Comparison of ENCODE assay signal across 25 cellular contexts in the genomic region with DNA sequence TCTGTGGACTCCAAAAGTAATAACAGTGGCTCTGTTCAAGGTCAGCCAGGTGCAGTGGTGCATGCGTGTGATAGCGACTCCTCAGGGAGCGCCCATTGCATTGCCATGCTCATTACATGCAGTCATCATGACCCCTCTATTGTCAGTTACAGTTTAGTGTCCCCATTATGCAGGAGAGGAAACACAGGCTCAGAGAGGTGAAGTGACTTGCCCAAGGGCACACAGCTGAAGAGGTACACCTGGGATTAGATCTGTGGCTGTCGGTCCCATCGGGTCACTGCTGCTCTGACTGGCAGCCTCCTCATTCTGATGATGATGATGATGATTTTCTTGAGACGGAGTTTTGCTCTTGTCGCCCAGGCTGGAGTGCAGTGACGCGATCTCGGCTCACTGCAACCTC. TPM values are rescaled to one million over a fixed set of nuclear protein-coding genes. Genes with fewer than 3 reads are reported as not detected.
A peak's percentile ranks its signal among the peaks of the same experiment; 100 is the strongest.
DNase-seq lines count a peak whose midpoint lies in the region; ATAC-seq, FAIRE-seq and TF ChIP-seq lines count a peak whose summit lies in the region.
"Had no signal": no experiment of that assay in that cellular context is flagged by ENCODE, and none has a peak within 500 bp of the region (broad histone marks: within the 10 kb centered on the region; RNA-seq: fewer than 3 reads in every experiment).

No MANE protein-coding gene starts in this region.

- H3K9me2 ChIP-seq in GM23338 (ENCODE audit: insufficient read depth): no peaks in the 10 kb centered on the region

- 78% methylated on average over 7 of the region's 10 CpGs for WGBS in K562 (ENCODE audit: insufficient coverage, low coverage, missing lambda C conversion rate)

- POLR2A ChIA-PET in K562 (lab: Yijun Ruan, JAX) (interaction anchor here (0.6 to 2.8 kb wide), 3 partner anchors 10 to 76 kb away, joined by 3 to 9 read pairs (median 3); no protein-coding TSS in a partner anchor), Caco-2 (lab: Charles Lee) (no interaction called here)

- H3K9me1 ChIP-seq in K562 (ENCODE audit: control insufficient read depth, insufficient read depth, low read length): no peaks in the 10 kb centered on the region

- FAIRE-seq in K562 (lab: Jason Lieb, UNC): no peak
- FAIRE-seq: GM12891, GM19239 had no signal

- CTCF ChIA-PET in K562 (lab: Yijun Ruan, JAX; ENCODE audit: low intra/inter-chr PET ratio): no interaction called here
- CTCF ChIA-PET in Caco-2 (lab: Charles Lee): no interaction called here

- H3F3A ChIP-seq in GM23338 (replicated peaks; ENCODE audit: low read depth): no peaks in the 10 kb centered on the region

- no peak for TF ChIP-seq POLR2A in K562 (conservative IDR thresholded peaks at IDR 0.05)

- TF ChIP-seq CTCF in natural killer cell (IDR thresholded peaks at IDR 0.05): no peak
- TF ChIP-seq CTCF in K562 (IDR thresholded peaks at IDR 0.05 in 2 of 3, conservative IDR thresholded peaks at IDR 0.05 in 1 of 3; ENCODE audit: insufficient read depth in 2 of 3, low read depth in 1 of 3, low read length in 3 of 3): no peak
- no peak for TF ChIP-seq CTCF in GM23338 (conservative IDR thresholded peaks at IDR 0.05; ENCODE audit: low read depth in 2 of 2)
- TF ChIP-seq CTCF in Caco-2 (IDR thresholded peaks at IDR 0.05; ENCODE audit: insufficient read depth in 1 of 2, low read depth in 1 of 2, low read length in 1 of 2, severe bottlenecking in 1 of 2, unreplicated experiment in 1 of 2): no peak

- H2AFZ ChIP-seq in K562 (ENCODE audit: low read depth, low read length) (no peak overlapping the region), GM23338 (no peak overlapping the region)

- H3K9me3 ChIP-seq in K562 (replicated peaks; ENCODE audit: control insufficient read depth, insufficient read depth, low read depth, low read length) (no peaks in the 10 kb centered on the region), Caco-2 (no peaks in the 10 kb centered on the region)

- no peak for TF ChIP-seq EP300 in K562 (IDR thresholded peaks at IDR 0.05; ENCODE audit: low read length)

- no peak for DNase-seq in T-helper 2 cell treated with Interferon-gamma antibody and Interleukin-4, amounts not matched to agents 5 μg/mL and 100 μg/mL, for 36 hours (ENCODE audit: low spot score)
- DNase-seq in T-helper 2 cell: no peak
- DNase-seq in natural killer cell treated with Interleukin-12 subunit alpha and Interleukin-12 subunit beta and Interleukin-15 and Interleukin-18, amount 100 ng/mL, for 72 hours (ENCODE audit: low spot score): peak; percentile 46
- no peak for DNase-seq in natural killer cell
- DNase-seq in K562 (ENCODE audit: extremely low read depth in 1 of 4, low spot score in 3 of 4): no peak
- no peak for DNase-seq in GM23338 (ENCODE audit: low spot score)
- no peak for DNase-seq in Caco-2
- DNase-seq in effector memory CD8-positive, alpha-beta T cell: no peak
- DNase-seq: AML-193, DMS53, EL, GOT3, KBM-7, MV-4-11, NCI-H1417 treated with DMSO at 0.1 percent for 48 hours, NCI-H187 treated with DMSO at 0.1 percent for 48 hours, NCI-H2227 treated with DMSO at 0.1 percent for 48 hours, NCI-H524 treated with DMSO at 0.1 percent for 48 hours, PC-3, RPMI8226, SIG-M5 had no signal

- no peak overlapping the region for H3K4me3 Mint-ChIP-seq in T-helper 2 cell treated with Interferon-gamma antibody and Interleukin-4, amounts not matched to agents 5 μg/mL and 100 μg/mL, for 36 hours
- no peak overlapping the region for H3K4me3 Mint-ChIP-seq in natural killer cell treated with Interleukin-12 subunit alpha and Interleukin-12 subunit beta and Interleukin-15 and Interleukin-18, amount 100 ng/mL, for 72 hours
- H3K4me3 Mint-ChIP-seq in natural killer cell (no peak overlapping the region), GM23338 (no peak overlapping the region), Caco-2 (ENCODE audit: unreplicated experiment) (no peak overlapping the region)
- H3K4me3 Mint-ChIP-seq in effector memory CD8-positive, alpha-beta T cell: no peak overlapping the region

- BruUV-seq in K562 (replicated peaks; lab: Mats Ljungman, UMichigan): no TSS peak
- no TSS peak for BruUV-seq in Caco-2 (replicated peaks; lab: Mats Ljungman, UMichigan)

- in situ Hi-C loops in K562 (cut with MboI): loop anchor here (25.0 kb wide), 1 partner anchor 1220 kb away; no protein-coding TSS in a partner anchor

- no peaks in the 10 kb centered on the region for H3K27me3 Mint-ChIP-seq in T-helper 2 cell treated with Interferon-gamma antibody and Interleukin-4, amounts not matched to agents 5 μg/mL and 100 μg/mL, for 36 hours (ENCODE audit: low read depth)
- H3K27me3 Mint-ChIP-seq in natural killer cell treated with Interleukin-12 subunit alpha and Interleukin-12 subunit beta and Interleukin-15 and Interleukin-18, amount 100 ng/mL, for 72 hours: no peaks in the 10 kb centered on the region
- no peaks in the 10 kb centered on the region for H3K27me3 Mint-ChIP-seq in natural killer cell (ENCODE audit: low read depth in 2 of 2)
- peaks cover 9% of the 10 kb centered on the region for H3K27me3 Mint-ChIP-seq in GM23338 (ENCODE audit: insufficient read depth, low read depth, poor library complexity)
- no peaks in the 10 kb centered on the region for H3K27me3 Mint-ChIP-seq in Caco-2 (ENCODE audit: insufficient read depth, unreplicated experiment)
- no peaks in the 10 kb centered on the region for H3K27me3 Mint-ChIP-seq in effector memory CD8-positive, alpha-beta T cell

- H3K4me3 ChIP-seq in K562 (no peak overlapping the region), GM23338 (no peak overlapping the region), Caco-2 (ENCODE audit: low read depth, low read length) (no peak overlapping the region)

- no peak overlapping the region for H3K27ac ChIP-seq in K562 (ENCODE audit: extremely low read depth, low read depth, low read length)
- no peak overlapping the region for H3K27ac ChIP-seq in GM23338 (ENCODE audit: low read depth)
- H3K27ac ChIP-seq: 22Rv1, C4-2B had no signal

- H3K36me3 Mint-ChIP-seq in T-helper 2 cell treated with Interferon-gamma antibody and Interleukin-4, amounts not matched to agents 5 μg/mL and 100 μg/mL, for 36 hours (ENCODE audit: low read depth): peaks cover 41% of the 10 kb centered on the region
- peaks cover 3% of the 10 kb centered on the region for H3K36me3 Mint-ChIP-seq in natural killer cell treated with Interleukin-12 subunit alpha and Interleukin-12 subunit beta and Interleukin-15 and Interleukin-18, amount 100 ng/mL, for 72 hours
- H3K36me3 Mint-ChIP-seq in natural killer cell (no peaks in the 10 kb centered on the region), GM23338 (ENCODE audit: low read depth) (peaks cover 2% of the 10 kb centered on the region), Caco-2 (ENCODE audit: insufficient read depth, unreplicated experiment) (peaks cover 5% of the 10 kb centered on the region)
- peaks cover 36% of the 10 kb centered on the region for H3K36me3 Mint-ChIP-seq in effector memory CD8-positive, alpha-beta T cell (ENCODE audit: insufficient read depth)

- H3K9me3 Mint-ChIP-seq in T-helper 2 cell treated with Interferon-gamma antibody and Interleukin-4, amounts not matched to agents 5 μg/mL and 100 μg/mL, for 36 hours: no peaks in the 10 kb centered on the region
- no peaks in the 10 kb centered on the region for H3K9me3 Mint-ChIP-seq in natural killer cell treated with Interleukin-12 subunit alpha and Interleukin-12 subunit beta and Interleukin-15 and Interleukin-18, amount 100 ng/mL, for 72 hours
- no peaks in the 10 kb centered on the region for H3K9me3 Mint-ChIP-seq in natural killer cell
- no peaks in the 10 kb centered on the region; the same call in 1 of the 3 replicates for H3K9me3 Mint-ChIP-seq in GM23338
- no peaks in the 10 kb centered on the region for H3K9me3 Mint-ChIP-seq in Caco-2 (ENCODE audit: unreplicated experiment)
- peaks cover 1 to 2% of the 10 kb centered on the region in 2 donors for H3K9me3 Mint-ChIP-seq in effector memory CD8-positive, alpha-beta T cell

- peak overlapping the region in 1 of 2 experiments; percentile 4; a peak in 1 of 4 replicates for H3K9ac ChIP-seq in K562 (ENCODE audit: insufficient read depth in 1 of 2, low read depth in 2 of 2, low read length in 2 of 2)

- no peak for ATAC-seq in natural killer cell treated with Interleukin-12 subunit alpha and Interleukin-12 subunit beta and Interleukin-15 and Interleukin-18, amount 100 ng/mL, for 72 hours
- ATAC-seq in natural killer cell (no peak), K562 (no peak), GM23338 (no peak)
- ATAC-seq in effector memory CD8-positive, alpha-beta T cell (replicated peaks): no peak
- ATAC-seq: PC-3 had no signal

- TF ChIP-seq RAD21 in K562 (CRISPR knock-in tag; conservative IDR thresholded peaks at IDR 0.05 in 1 of 2, IDR thresholded peaks at IDR 0.05 in 1 of 2): no peak

- intact Hi-C loops in natural killer cell (cut with micrococcal nuclease) (no loop called here), K562 (cut with micrococcal nuclease) (no loop called here), Caco-2 (cut with micrococcal nuclease; ENCODE audit: unreplicated experiment) (no loop called here)

- H4K20me1 ChIP-seq in K562 (replicated peaks; ENCODE audit: control insufficient read depth, insufficient read depth, low read length) (no peaks in the 10 kb centered on the region), GM23338 (replicated peaks; ENCODE audit: insufficient read depth) (no peaks in the 10 kb centered on the region)

- H3K27me3 ChIP-seq in K562 (ENCODE audit: control insufficient read depth in 2 of 2, insufficient read depth in 2 of 2, low read length in 2 of 2) (no peaks in the 10 kb centered on the region), GM23338 (ENCODE audit: insufficient read depth) (no peaks in the 10 kb centered on the region), Caco-2 (replicated peaks; ENCODE audit: control insufficient read depth, insufficient read depth, low read length) (no peaks in the 10 kb centered on the region)

- H3K27ac Mint-ChIP-seq in T-helper 2 cell treated with Interferon-gamma antibody and Interleukin-4, amounts not matched to agents 5 μg/mL and 100 μg/mL, for 36 hours: peak overlapping the region; percentile 41
- no peak overlapping the region for H3K27ac Mint-ChIP-seq in natural killer cell treated with Interleukin-12 subunit alpha and Interleukin-12 subunit beta and Interleukin-15 and Interleukin-18, amount 100 ng/mL, for 72 hours
- H3K27ac Mint-ChIP-seq in natural killer cell (no peak overlapping the region), GM23338 (no peak overlapping the region), Caco-2 (ENCODE audit: unreplicated experiment) (no peak overlapping the region)
- no peak overlapping the region for H3K27ac Mint-ChIP-seq in effector memory CD8-positive, alpha-beta T cell

- H3K36me3 ChIP-seq in K562 (ENCODE audit: control insufficient read depth, insufficient read depth, low read length) (peaks cover 6% of the 10 kb centered on the region; the same call in 1 of the 3 replicates), GM23338 (ENCODE audit: insufficient read depth) (no peaks in the 10 kb centered on the region), Caco-2 (ENCODE audit: control insufficient read depth, insufficient read depth, low read length) (no peaks in the 10 kb centered on the region)

- no peaks in the 10 kb centered on the region for H3K79me2 ChIP-seq in K562 (ENCODE audit: control insufficient read depth, insufficient read depth, low read length)
- no peaks in the 10 kb centered on the region for H3K79me2 ChIP-seq in GM23338 (replicated peaks; ENCODE audit: insufficient read depth)

- H3K4me2 ChIP-seq in K562 (ENCODE audit: insufficient read depth, low read length) (no peak overlapping the region), GM23338 (no peak overlapping the region)

- H3K4me1 Mint-ChIP-seq in T-helper 2 cell treated with Interferon-gamma antibody and Interleukin-4, amounts not matched to agents 5 μg/mL and 100 μg/mL, for 36 hours (ENCODE audit: low read depth): peaks cover 29% of the 10 kb centered on the region
- H3K4me1 Mint-ChIP-seq in natural killer cell treated with Interleukin-12 subunit alpha and Interleukin-12 subunit beta and Interleukin-15 and Interleukin-18, amount 100 ng/mL, for 72 hours (ENCODE audit: low read depth in 2 of 2): peaks cover 19% of the 10 kb centered on the region in 2 donors
- peaks cover 2 to 31% of the 10 kb centered on the region in 2 donors for H3K4me1 Mint-ChIP-seq in natural killer cell
- H3K4me1 Mint-ChIP-seq in GM23338: no peaks in the 10 kb centered on the region
- no peaks in the 10 kb centered on the region for H3K4me1 Mint-ChIP-seq in Caco-2 (ENCODE audit: low read depth, unreplicated experiment)
- H3K4me1 Mint-ChIP-seq in effector memory CD8-positive, alpha-beta T cell (ENCODE audit: low read depth in 2 of 2): peaks cover 31% of the 10 kb centered on the region in 2 donors

- peaks cover 0 to 25% of the 10 kb centered on the region in 2 experiments; a peak in 3 of 5 replicates for H3K4me1 ChIP-seq in K562 (replicated peaks in 1 of 2; ENCODE audit: control insufficient read depth in 2 of 2, insufficient read depth in 2 of 2, low read length in 2 of 2)
- no peaks in the 10 kb centered on the region for H3K4me1 ChIP-seq in GM23338 (ENCODE audit: insufficient read depth)
- no peaks in the 10 kb centered on the region for H3K4me1 ChIP-seq in Caco-2

RNA-seq across cellular contexts. Expression of gene LAT, which starts 7.6 kb away (rescaled TPM):
- 100 to 1,000 TPM in 1 of 2 donors, 10 to 100 TPM in 1; 56.3 to 108 TPM for total RNA-seq in natural killer cell treated with Interleukin-12 subunit alpha and Interleukin-12 subunit beta and Interleukin-15 and Interleukin-18, amount 100 ng/mL, for 72 hours
- total RNA-seq in natural killer cell (100 to 1,000 TPM; 130 to 148 (median 147) TPM), K562 (2014; rRNA removed) (0.95 and 2.1 TPM in 2 replicates), K562 (2014; rRNA removed; fragmentation: Illumina TruSeq; extraction: Trizol) (0.22 and 0.40 TPM in 2 replicates), K562 (2015; rRNA removed; fragmentation: Illumina TruSeq; extraction: Trizol) (2.0 and 2.3 TPM in 2 replicates), K562 (2021) (2.9 and 4.2 TPM in 2 replicates), Caco-2 (2022) (1.7 and 3.2 TPM in 2 replicates)
- total RNA-seq in K562 (2011; cell fraction: chromatin; rRNA removed; ENCODE audit: low replicate concordance): 11.1 and 32.8 TPM in 2 replicates
- 20.5 and 21.2 TPM in 2 replicates for total RNA-seq in K562 (2011; cell fraction: nucleolus; rRNA removed)
- total RNA-seq in K562 (2011; cell fraction: nucleoplasm; rRNA removed): 12.8 and 19.2 TPM in 2 replicates
- polyA plus RNA-seq in K562 (2011; rRNA removed) (1.9 and 2.0 TPM in 2 replicates), K562 (2014; fragmentation: Illumina TruSeq; extraction: Trizol) (1.3 and 1.7 TPM in 2 replicates), K562 (2014; fragmentation: Nextera tagmentation; extraction: Ambion mirVana) (under 1 TPM; 0.59 to 0.63 TPM), K562 (2014; rRNA removed) (1.6 and 3.2 TPM in 2 replicates), GM23338 (2016; fragmentation: Nextera tagmentation; extraction: Ambion mirVana) (1.3 and 2.2 TPM in 2 replicates)
- 0.86 and 2.0 TPM in 2 replicates for polyA plus RNA-seq in K562 (2011; cell fraction: cytosol; rRNA removed)
- polyA plus RNA-seq in K562 (2011; cell fraction: nucleus; rRNA removed): 22.2 and 50.9 TPM in 2 replicates
- polyA plus RNA-seq in K562 (2012): 2.9 and 5.7 TPM in 2 replicates
- polyA minus RNA-seq in K562 (2011; rRNA and poly(A)+ RNA removed): 0.24 and 0.25 TPM in 2 replicates
- polyA minus RNA-seq in K562 (2011; cell fraction: cytosol; rRNA and poly(A)+ RNA removed): 0.29 TPM in 1 of 2 replicates, not detected in the other
- 2.2 and 3.0 TPM in 2 replicates for polyA minus RNA-seq in K562 (2011; cell fraction: nucleus; rRNA and poly(A)+ RNA removed)
- 0.19 and 2.4 TPM in 2 replicates for total RNA-seq in GM23338 (2014; rRNA removed; shearing (Covaris generic))

RNA-seq across cellular contexts. Expression of gene SPNS1, which starts 17.9 kb away (rescaled TPM):
- total RNA-seq in natural killer cell treated with Interleukin-12 subunit alpha and Interleukin-12 subunit beta and Interleukin-15 and Interleukin-18, amount 100 ng/mL, for 72 hours: 10 to 100 TPM; 30.1 to 41.3 TPM
- total RNA-seq in natural killer cell: 10 to 100 TPM; 36.0 to 44.3 (median 36.9) TPM
- total RNA-seq in K562 (2011; cell fraction: chromatin; rRNA removed; ENCODE audit: low replicate concordance): 27.4 and 88.8 TPM in 2 replicates
- total RNA-seq in K562 (2011; cell fraction: nucleolus; rRNA removed): 112 and 138 TPM in 2 replicates
- total RNA-seq in K562 (2011; cell fraction: nucleoplasm; rRNA removed): 66.3 and 72.9 TPM in 2 replicates
- 37.8 and 48.4 TPM in 2 replicates for total RNA-seq in K562 (2014; rRNA removed)
- 6.2 and 9.0 TPM in 2 replicates for total RNA-seq in K562 (2014; rRNA removed; fragmentation: Illumina TruSeq; extraction: Trizol)
- 13.7 and 16.3 TPM in 2 replicates for total RNA-seq in K562 (2015; rRNA removed; fragmentation: Illumina TruSeq; extraction: Trizol)
- 64.9 and 69.8 TPM in 2 replicates for total RNA-seq in K562 (2021)
- 12.3 and 20.6 TPM in 2 replicates for polyA plus RNA-seq in K562 (2011; rRNA removed)
- polyA plus RNA-seq in K562 (2011; cell fraction: cytosol; rRNA removed): 18.6 and 53.9 TPM in 2 replicates
- 31.4 and 74.3 TPM in 2 replicates for polyA plus RNA-seq in K562 (2011; cell fraction: nucleus; rRNA removed)
- polyA plus RNA-seq in K562 (2012): 47.4 and 49.1 TPM in 2 replicates
- 22.2 and 38.7 TPM in 2 replicates for polyA plus RNA-seq in K562 (2014; fragmentation: Illumina TruSeq; extraction: Trizol)
- 1 to 10 TPM in 1 of 2 experiments, under 1 TPM in 1; 0.58 to 2.9 TPM for polyA plus RNA-seq in K562 (2014; fragmentation: Nextera tagmentation; extraction: Ambion mirVana)
- polyA plus RNA-seq in K562 (2014; rRNA removed): 37.8 and 40.6 TPM in 2 replicates
- 13.2 and 15.6 TPM in 2 replicates for polyA minus RNA-seq in K562 (2011; rRNA and poly(A)+ RNA removed)
- polyA minus RNA-seq in K562 (2011; cell fraction: cytosol; rRNA and poly(A)+ RNA removed): 22.8 and 23.5 TPM in 2 replicates
- polyA minus RNA-seq in K562 (2011; cell fraction: nucleus; rRNA and poly(A)+ RNA removed): 7.0 and 9.0 TPM in 2 replicates
- total RNA-seq in GM23338 (2014; rRNA removed; shearing (Covaris generic)): 30.0 and 48.5 TPM in 2 replicates
- polyA plus RNA-seq in GM23338 (2016; fragmentation: Nextera tagmentation; extraction: Ambion mirVana): 37.2 and 38.0 TPM in 2 replicates
- total RNA-seq in Caco-2 (2022): 55.3 and 61.3 TPM in 2 replicates

RNA-seq across cellular contexts. Expression of gene NFATC2IP, which starts 41.8 kb away (rescaled TPM):
- 100 to 1,000 TPM in 1 of 2 donors, 10 to 100 TPM in 1; 95.4 to 153 TPM for total RNA-seq in natural killer cell treated with Interleukin-12 subunit alpha and Interleukin-12 subunit beta and Interleukin-15 and Interleukin-18, amount 100 ng/mL, for 72 hours
- total RNA-seq in natural killer cell: 100 to 1,000 TPM in 2 of 3 donors, 10 to 100 TPM in 1; 87.1 to 132 (median 108) TPM
- 277 and 436 TPM in 2 replicates for total RNA-seq in K562 (2011; cell fraction: chromatin; rRNA removed; ENCODE audit: low replicate concordance)
- total RNA-seq in K562 (2011; cell fraction: nucleolus; rRNA removed): 228 and 264 TPM in 2 replicates
- 253 and 320 TPM in 2 replicates for total RNA-seq in K562 (2011; cell fraction: nucleoplasm; rRNA removed)
- 45.5 and 67.2 TPM in 2 replicates for total RNA-seq in K562 (2014; rRNA removed)
- 45.9 and 46.9 TPM in 2 replicates for total RNA-seq in K562 (2014; rRNA removed; fragmentation: Illumina TruSeq; extraction: Trizol)
- total RNA-seq in K562 (2015; rRNA removed; fragmentation: Illumina TruSeq; extraction: Trizol): 40.6 and 41.5 TPM in 2 replicates
- total RNA-seq in K562 (2021): 49.2 and 54.3 TPM in 2 replicates
- polyA plus RNA-seq in K562 (2011; rRNA removed): 100 and 106 TPM in 2 replicates
- polyA plus RNA-seq in K562 (2011; cell fraction: cytosol; rRNA removed): 49.6 and 74.5 TPM in 2 replicates
- polyA plus RNA-seq in K562 (2011; cell fraction: nucleus; rRNA removed): 240 and 326 TPM in 2 replicates
- 40.3 and 56.4 TPM in 2 replicates for polyA plus RNA-seq in K562 (2012)
- polyA plus RNA-seq in K562 (2014; fragmentation: Illumina TruSeq; extraction: Trizol): 55.1 and 62.0 TPM in 2 replicates
- polyA plus RNA-seq in K562 (2014; fragmentation: Nextera tagmentation; extraction: Ambion mirVana): 10 to 100 TPM; 15.6 to 16.1 TPM
- polyA plus RNA-seq in K562 (2014; rRNA removed): 73.7 and 80.9 TPM in 2 replicates
- 54.5 TPM in 2 replicates for polyA minus RNA-seq in K562 (2011; rRNA and poly(A)+ RNA removed)
- 15.4 and 21.7 TPM in 2 replicates for polyA minus RNA-seq in K562 (2011; cell fraction: cytosol; rRNA and poly(A)+ RNA removed)
- 70.1 and 82.0 TPM in 2 replicates for polyA minus RNA-seq in K562 (2011; cell fraction: nucleus; rRNA and poly(A)+ RNA removed)
- total RNA-seq in GM23338 (2014; rRNA removed; shearing (Covaris generic)): 64.2 and 65.4 TPM in 2 replicates
- polyA plus RNA-seq in GM23338 (2016; fragmentation: Nextera tagmentation; extraction: Ambion mirVana): 22.8 and 23.5 TPM in 2 replicates
- 50.6 and 58.2 TPM in 2 replicates for total RNA-seq in Caco-2 (2022)
